ENCODE assay signal across 1 cellular context in genomic region chr1:54955359-54955758, GRCh38.
TF ChIP-seq lines count a peak whose summit lies in the region.

No MANE protein-coding gene starts in this region.

TF ChIP-seq in IMR-90, 13 proteins besides CTCF, POLR2A, EP300 and RAD21 (continued from another document):
- no peak for TF ChIP-seq USF2 (IDR thresholded peaks at IDR 0.05; ENCODE audit: low read depth, low read length)
- TF ChIP-seq CEBPB (IDR thresholded peaks at IDR 0.05; ENCODE audit: low read depth, low read length) = no peak
- no peak for TF ChIP-seq RCOR1 (IDR thresholded peaks at IDR 0.05; ENCODE audit: insufficient replicate concordance, low read length)
